In the genomic region with DNA sequence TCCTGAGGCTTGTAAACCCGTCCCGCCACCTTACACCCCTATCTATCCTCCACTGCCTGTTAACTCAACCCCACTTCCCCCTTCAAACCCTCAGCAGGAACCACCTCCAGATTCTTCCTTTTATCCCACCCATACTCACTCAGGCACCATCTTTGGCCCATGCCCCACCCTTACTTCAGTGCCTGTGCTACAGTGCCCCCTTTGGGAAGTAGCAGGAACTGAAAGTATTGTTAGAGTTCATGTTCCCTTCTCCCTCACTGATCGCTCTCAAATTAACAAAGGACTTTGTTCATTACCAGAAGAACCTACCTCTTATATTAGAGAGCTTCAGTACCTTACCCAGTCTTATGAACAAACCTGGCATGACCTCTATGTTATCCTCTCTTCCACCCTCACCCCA, we compare ENCODE assay signal across 15 cellular contexts.
DNase-seq lines count a peak whose midpoint lies in the region; ATAC-seq, FAIRE-seq and TF ChIP-seq lines count a peak whose summit lies in the region.
"Had no signal": no experiment of that assay in that cellular context is flagged by ENCODE, and none has a peak within 500 bp of the region (broad histone marks: within the 10 kb centered on the region; RNA-seq: fewer than 3 reads in every experiment).

No MANE protein-coding gene starts in this region.

- peak; percentile 5 for FAIRE-seq in GM18507 (lab: Jason Lieb, UNC)
- FAIRE-seq: G401.6 had no signal

- H3K79me2 ChIP-seq in fibroblast of lung (ENCODE audit: control insufficient read depth, insufficient read depth, low read length), result no peaks in the 10 kb centered on the region

- no peaks in the 10 kb centered on the region for H3K9me3 ChIP-seq in BE2C
- no peaks in the 10 kb centered on the region for H3K9me3 ChIP-seq in fibroblast of lung (ENCODE audit: control insufficient read depth, insufficient read depth, low read depth, low read length)
- H3K9me3 ChIP-seq in sigmoid colon, result no peaks in the 10 kb centered on the region
- H3K9me3 ChIP-seq: heart left ventricle had no signal

- TF ChIP-seq CTCF in BE2C (IDR thresholded peaks at IDR 0.05; ENCODE audit: low read depth, low read length), result peak; percentile 48
- peak; percentile 6 to 12 for TF ChIP-seq CTCF in fibroblast of lung (conservative IDR thresholded peaks at IDR 0.05 in 1 of 2, IDR thresholded peaks at IDR 0.05 in 1 of 2; ENCODE audit: low read depth in 1 of 2, low read length in 2 of 2)
- TF ChIP-seq CTCF in sigmoid colon (IDR thresholded peaks at IDR 0.05), result no peak

- H3K36me3 ChIP-seq in BE2C, result no peaks in the 10 kb centered on the region
- H3K36me3 ChIP-seq in fibroblast of lung (ENCODE audit: control insufficient read depth, insufficient read depth, low read length), result no peaks in the 10 kb centered on the region
- H3K36me3 ChIP-seq in sigmoid colon, result no peaks in the 10 kb centered on the region
- H3K36me3 ChIP-seq: heart left ventricle had no signal

- peaks cover 3% of the 10 kb centered on the region for H3K27me3 ChIP-seq in BE2C
- H3K27me3 ChIP-seq in fibroblast of lung (ENCODE audit: control insufficient read depth, insufficient read depth, low read length), result no peaks in the 10 kb centered on the region
- no peaks in the 10 kb centered on the region for H3K27me3 ChIP-seq in sigmoid colon
- H3K27me3 ChIP-seq: heart left ventricle had no signal

- no peak for TF ChIP-seq POLR2A in sigmoid colon (IDR thresholded peaks at IDR 0.05)

- WGBS in sigmoid colon, 2 donors, result 94% methylated on average over 3 of the region's 3 CpGs

- H3K9ac ChIP-seq in fibroblast of lung (ENCODE audit: insufficient read depth, low read length), result no peak overlapping the region

- H3K4me2 ChIP-seq in fibroblast of lung (ENCODE audit: extremely low read depth, insufficient read depth, low read length), result no peak overlapping the region

- H3K4me1 ChIP-seq in BE2C, result no peaks in the 10 kb centered on the region
- H3K4me1 ChIP-seq in fibroblast of lung (ENCODE audit: control insufficient read depth, extremely low read depth, insufficient read depth, low read length), result no peaks in the 10 kb centered on the region
- H3K4me1 ChIP-seq in sigmoid colon, result no peaks in the 10 kb centered on the region
- H3K4me1 ChIP-seq: heart left ventricle had no signal

- H3K4me3 ChIP-seq in BE2C (ENCODE audit: low read depth, low read length) (no peak overlapping the region), fibroblast of lung (replicated peaks in 1 of 4; ENCODE audit: control extremely low read depth in 1 of 4, insufficient read depth in 1 of 4, low read depth in 3 of 4, low read length in 4 of 4) (no peak overlapping the region), sigmoid colon (no peak overlapping the region)
- H3K4me3 ChIP-seq: heart left ventricle had no signal

- TF ChIP-seq EP300 in sigmoid colon (IDR thresholded peaks at IDR 0.05), result no peak

- ATAC-seq in esophagus mucosa, result no peak
- ATAC-seq: heart left ventricle, natural killer cell had no signal

- intact Hi-C loops in cardiac septum (cut with DNase I), result no loop called here
- intact Hi-C loops in sigmoid colon (cut with DNase I), result no loop called here

- DNase-seq in BE2C (no peak), GM18507 (ENCODE audit: extremely low spot score, insufficient read length, low read depth) (no peak), OCI-M1 (lab: John Stamatoyannopoulos, UW) (peak; percentile 35), fibroblast of lung (ENCODE audit: low read depth in 2 of 2) (no peak), cardiac septum (ENCODE audit: low spot score) (no peak), sigmoid colon (no peak), T-helper 1 cell (no peak)
- DNase-seq: activated T-cell treated with anti-CD3 and anti-CD28 coated beads, Interleukin-2, amount 50 U/mL, for 1 hour; heart left ventricle; natural killer cell; NCI-H1694; NCI-H526 treated with DMSO at 0.1 percent for 48 hours; SHP77 had no signal

- no peak overlapping the region for H2AFZ ChIP-seq in fibroblast of lung (ENCODE audit: low read length)

- H3K27ac ChIP-seq in fibroblast of lung (ENCODE audit: insufficient read depth, low read length), result no peak overlapping the region
- no peak overlapping the region for H3K27ac ChIP-seq in sigmoid colon
- H3K27ac ChIP-seq: heart left ventricle had no signal

- H4K20me1 ChIP-seq in fibroblast of lung (ENCODE audit: control insufficient read depth, extremely low read depth, insufficient read depth, low read length), result no peaks in the 10 kb centered on the region

Comparison
In these comparisons a context has a peak if more than half of its experiments do, and no peak if none do; other contexts are left out.
1. CTCF ChIP-seq: peak in BE2C (single experiment) and fibroblast of lung (2 of 2); none in sigmoid colon (0 of 4).